Comparison of ENCODE assay signal across 14 cellular contexts in the genomic region with DNA sequence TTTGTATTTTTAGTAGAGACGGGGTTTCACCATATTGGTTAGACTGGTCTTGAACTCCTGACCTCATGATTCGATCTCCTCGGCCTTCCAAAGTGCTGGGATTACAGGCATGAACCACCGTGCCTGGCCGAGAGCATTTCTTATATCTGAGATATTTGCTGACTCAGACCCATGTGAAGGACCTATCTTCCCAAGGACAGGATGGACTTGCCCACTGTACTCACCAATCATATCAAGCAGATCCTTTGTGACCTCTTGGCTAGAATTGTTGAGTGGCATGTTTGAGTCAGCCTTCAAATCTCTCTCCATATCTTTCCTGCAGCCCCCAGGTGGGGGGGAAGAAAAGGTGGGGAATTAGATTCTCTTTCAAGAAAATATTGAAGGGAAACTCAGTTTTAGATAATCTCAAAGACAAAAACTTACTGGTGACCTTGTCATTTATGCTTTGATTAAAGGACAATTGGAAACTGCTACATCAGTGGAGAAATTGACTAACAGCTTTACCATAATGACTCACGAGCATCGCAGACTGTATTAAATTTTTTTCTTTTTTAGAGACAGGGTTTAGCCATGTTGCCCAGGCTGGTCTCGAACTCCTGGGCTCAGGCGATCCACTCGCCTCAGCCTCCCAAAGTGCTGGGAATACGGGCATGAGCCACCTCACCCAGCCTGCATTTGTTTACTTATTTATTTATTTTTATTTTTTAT.
"Had no signal": no experiment of that assay in that cellular context is flagged by ENCODE, and none has a peak within 500 bp of the region (broad histone marks: within the 10 kb centered on the region; RNA-seq: fewer than 3 reads in every experiment).

No MANE protein-coding gene starts in this region.

- H3K4me3 Mint-ChIP-seq: naive thymus-derived CD4-positive, alpha-beta T cell had no signal

- H3K36me3 ChIP-seq: pancreas, thyroid gland had no signal

- H3K9me3 ChIP-seq: left ventricle myocardium inferior, mucosa of descending colon, pancreas, thyroid gland had no signal

- DNase-seq: activated CD4-positive, alpha-beta T cell treated with anti-CD3 and anti-CD28 coated beads for 1 hour; activated effector memory CD4-positive, alpha-beta T cell treated with anti-CD3 and anti-CD28 coated beads, Interleukin-2, amount 50 U/mL, for 16 hours; foreskin fibroblast; glutamatergic neuron; hypothalamus; left ventricle myocardium inferior; mucosa of descending colon; naive thymus-derived CD4-positive, alpha-beta T cell; pancreas; stimulated activated CD4-positive, alpha-beta T cell treated with anti-CD3 and anti-CD28 coated beads, Interleukin-1b, Interleukin-23, amount 100 ng/mL, for 48 hours; T1000; thyroid gland had no signal

- ATAC-seq: mucosa of descending colon; naive thymus-derived CD4-positive, alpha-beta T cell; pancreas had no signal

- H3K27me3 Mint-ChIP-seq: naive thymus-derived CD4-positive, alpha-beta T cell had no signal

- H3K27me3 ChIP-seq: pancreas, thyroid gland had no signal

- H3K4me3 ChIP-seq: left ventricle myocardium inferior, mucosa of descending colon, pancreas, SK-N-MC, thyroid gland had no signal

- H3K9me3 Mint-ChIP-seq: naive thymus-derived CD4-positive, alpha-beta T cell had no signal

- H3K27ac ChIP-seq: left ventricle myocardium inferior, pancreas, SK-N-MC, thyroid gland, VCaP had no signal
